12 cellular contexts compared by ENCODE assay signal in genomic region chrX:63930140-63930539, GRCh38.
DNase-seq lines count a peak whose midpoint lies in the region; ATAC-seq and TF ChIP-seq lines count a peak whose summit lies in the region.
"Had no signal": no experiment of that assay in that cellular context is flagged by ENCODE, and none has a peak within 500 bp of the region (broad histone marks: within the 10 kb centered on the region; RNA-seq: fewer than 3 reads in every experiment).

No MANE protein-coding gene starts in this region.

- H3K27ac Mint-ChIP-seq in glutamatergic neuron (ENCODE audit: unreplicated experiment): no peak overlapping the region
- H3K27ac Mint-ChIP-seq in activated T-cell treated with anti-CD3 and anti-CD28 coated beads, Interleukin-2, amount 50 U/mL, for 72 hours: no peak overlapping the region
- H3K27ac Mint-ChIP-seq: activated naive CD8-positive, alpha-beta T cell treated with anti-CD3 and anti-CD28 coated beads for 36 hours; memory B cell had no signal

- H3K27me3 ChIP-seq in H7 (ENCODE audit: control insufficient read depth, insufficient read depth, low read length): no peaks in the 10 kb centered on the region
- no peaks in the 10 kb centered on the region for H3K27me3 ChIP-seq in RWPE2 (ENCODE audit: insufficient read depth, poor library complexity, severe bottlenecking)

- H3K9me3 Mint-ChIP-seq in glutamatergic neuron (ENCODE audit: unreplicated experiment): peaks cover 2% of the 10 kb centered on the region
- peaks cover 4 to 8% of the 10 kb centered on the region in 2 donors for H3K9me3 Mint-ChIP-seq in activated T-cell treated with anti-CD3 and anti-CD28 coated beads, Interleukin-2, amount 50 U/mL, for 72 hours

- no peaks in the 10 kb centered on the region for H3K27me3 Mint-ChIP-seq in glutamatergic neuron (ENCODE audit: unreplicated experiment)
- H3K27me3 Mint-ChIP-seq in activated T-cell treated with anti-CD3 and anti-CD28 coated beads, Interleukin-2, amount 50 U/mL, for 72 hours (ENCODE audit: low read depth): peaks cover 20% of the 10 kb centered on the region
- H3K27me3 Mint-ChIP-seq: activated naive CD8-positive, alpha-beta T cell treated with anti-CD3 and anti-CD28 coated beads for 36 hours; memory B cell had no signal

- ATAC-seq in RWPE2 (ENCODE audit: low read depth): no peak
- no peak for ATAC-seq in activated T-cell treated with anti-CD3 and anti-CD28 coated beads, Interleukin-2, amount 50 U/mL, for 72 hours (replicated peaks in 1 of 2)

- DNase-seq in AG09309 (ENCODE audit: low read depth) (no peak), H7 (peak; percentile 33), RWPE2 (ENCODE audit: low spot score) (no peak), glutamatergic neuron (no peak), SKM-1 treated with dmso at 0.1 percent for 144 hours (lab: John Stamatoyannopoulos, UW; ENCODE audit: unreplicated experiment) (no peak), 8988T (no peak), nucleus accumbens (lab: John Stamatoyannopoulos, UW) (no peak)
- DNase-seq in activated T-cell treated with anti-CD3 and anti-CD28 coated beads, Interleukin-2, amount 50 U/mL, for 72 hours: no peak
- DNase-seq: activated CD4-positive, alpha-beta T cell treated with anti-CD3 and anti-CD28 coated beads for 4 hours; activated naive CD8-positive, alpha-beta T cell treated with anti-CD3 and anti-CD28 coated beads for 36 hours; stimulated activated naive CD4-positive, alpha-beta T cell had no signal

- H3K36me3 ChIP-seq in H7 (replicated peaks; ENCODE audit: control insufficient read depth, insufficient read depth, low read length) (no peaks in the 10 kb centered on the region), RWPE2 (ENCODE audit: low read depth) (no peaks in the 10 kb centered on the region)

- H3K4me3 ChIP-seq in AG09309 (ENCODE audit: control insufficient read depth, low read depth, low read length): no peak overlapping the region
- no peak overlapping the region for H3K4me3 ChIP-seq in H7 (ENCODE audit: insufficient read depth, low read depth, low read length)
- no peak overlapping the region for H3K4me3 ChIP-seq in RWPE2 (ENCODE audit: severe bottlenecking)

- H3K36me3 Mint-ChIP-seq in glutamatergic neuron (ENCODE audit: unreplicated experiment): no peaks in the 10 kb centered on the region
- H3K36me3 Mint-ChIP-seq in activated T-cell treated with anti-CD3 and anti-CD28 coated beads, Interleukin-2, amount 50 U/mL, for 72 hours (ENCODE audit: insufficient read depth in 2 of 2): peaks cover 0 to 1% of the 10 kb centered on the region in 2 donors
- H3K36me3 Mint-ChIP-seq: activated naive CD8-positive, alpha-beta T cell treated with anti-CD3 and anti-CD28 coated beads for 36 hours had no signal

- H3K4me3 Mint-ChIP-seq in glutamatergic neuron (ENCODE audit: unreplicated experiment): no peak overlapping the region
- no peak overlapping the region for H3K4me3 Mint-ChIP-seq in activated T-cell treated with anti-CD3 and anti-CD28 coated beads, Interleukin-2, amount 50 U/mL, for 72 hours
- H3K4me3 Mint-ChIP-seq: activated naive CD8-positive, alpha-beta T cell treated with anti-CD3 and anti-CD28 coated beads for 36 hours; memory B cell had no signal

- no peaks in the 10 kb centered on the region for H3K4me1 ChIP-seq in RWPE2 (ENCODE audit: insufficient read depth, poor library complexity, severe bottlenecking)

- H3K9me3 ChIP-seq in RWPE2 (ENCODE audit: severe bottlenecking): no peaks in the 10 kb centered on the region

- H3K27ac ChIP-seq in RWPE2 (ENCODE audit: poor library complexity, severe bottlenecking): no peak overlapping the region

- H3K4me1 Mint-ChIP-seq in glutamatergic neuron (ENCODE audit: low read depth, unreplicated experiment): no peaks in the 10 kb centered on the region
- H3K4me1 Mint-ChIP-seq in activated T-cell treated with anti-CD3 and anti-CD28 coated beads, Interleukin-2, amount 50 U/mL, for 72 hours (ENCODE audit: low read depth): no peaks in the 10 kb centered on the region
- H3K4me1 Mint-ChIP-seq: activated naive CD8-positive, alpha-beta T cell treated with anti-CD3 and anti-CD28 coated beads for 36 hours; memory B cell had no signal

- TF ChIP-seq CTCF in AG09309 (IDR thresholded peaks at IDR 0.05; ENCODE audit: control insufficient read depth, insufficient read depth, low read depth, low read length, missing control alignments) (peak; percentile 41), RWPE2 (IDR thresholded peaks at IDR 0.05; ENCODE audit: poor library complexity, severe bottlenecking) (peak; percentile 33), glutamatergic neuron (IDR thresholded peaks at IDR 0.05; ENCODE audit: partially characterized antibody, unreplicated experiment) (peak; percentile 28)
